In the genomic region with DNA sequence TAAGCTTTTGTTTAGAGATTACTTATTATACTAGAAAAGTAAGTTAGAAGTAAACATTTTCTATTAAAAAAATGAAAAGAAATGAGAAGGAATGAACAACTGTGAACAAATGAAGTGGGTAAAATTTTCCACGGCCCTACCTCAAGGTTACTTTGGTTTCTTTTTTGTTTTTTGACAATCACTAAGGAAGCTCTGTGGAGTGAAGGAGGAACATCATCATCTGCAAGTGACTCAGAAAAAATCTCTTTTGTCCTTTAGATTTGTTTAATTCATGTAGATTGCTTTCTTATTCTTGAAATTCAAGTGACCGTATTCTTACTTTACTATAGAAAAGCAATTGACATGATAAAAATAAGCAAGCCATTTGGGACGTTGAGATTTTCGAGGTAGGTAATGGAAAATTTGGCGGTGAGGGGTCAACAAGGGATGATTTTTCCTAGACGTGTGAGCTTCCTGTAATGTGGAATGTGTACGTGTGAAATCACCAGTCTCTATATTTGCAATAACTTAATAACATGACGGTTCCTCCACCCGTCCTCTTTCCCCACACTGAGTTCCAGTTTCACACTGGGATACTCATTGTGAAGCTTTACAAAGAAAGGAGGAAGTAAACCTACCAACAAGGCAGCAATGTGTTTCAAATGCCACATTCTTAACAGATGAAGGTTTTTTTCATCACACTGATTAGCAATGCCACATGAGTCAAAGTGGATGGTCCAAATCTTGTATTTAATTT, we compare ENCODE assay signal across 9 cellular contexts.
A peak's percentile ranks its signal among the peaks of the same experiment; 100 is the strongest.
DNase-seq lines count a peak whose midpoint lies in the region; ATAC-seq and TF ChIP-seq lines count a peak whose summit lies in the region.
"Had no signal": no experiment of that assay in that cellular context is flagged by ENCODE, and none has a peak within 500 bp of the region (broad histone marks: within the 10 kb centered on the region; RNA-seq: fewer than 3 reads in every experiment).

No MANE protein-coding gene starts in this region.

- ATAC-seq in GM19468 (IDR thresholded peaks at IDR 0.05; ENCODE audit: extremely low read depth, unreplicated experiment) (peak; percentile 44), HG03457 (IDR thresholded peaks at IDR 0.05; ENCODE audit: unreplicated experiment) (peak; percentile 73)

- peak; percentile 37 for DNase-seq in GM12864 (ENCODE audit: low read depth)
- DNase-seq in osteoblast (ENCODE audit: insufficient read length, low spot score, missing footprints): no peak
- DNase-seq in HK-2 (ENCODE audit: unreplicated experiment): no peak
- no peak for DNase-seq in T1000 (lab: John Stamatoyannopoulos, UW)
- DNase-seq in NCI-H748 (lab: John Stamatoyannopoulos, UW; ENCODE audit: unreplicated experiment): no peak

- no peaks in the 10 kb centered on the region for H3K27me3 Mint-ChIP-seq in activated naive CD8-positive, alpha-beta T cell

- H3K4me3 ChIP-seq in GM12864 (ENCODE audit: low read depth, low read length): no peak overlapping the region
- H3K4me3 ChIP-seq in osteoblast (ENCODE audit: insufficient read depth, low read length): no peak overlapping the region
- H3K4me3 ChIP-seq: SK-N-MC had no signal

- no peaks in the 10 kb centered on the region for H3K4me1 ChIP-seq in osteoblast (ENCODE audit: insufficient read depth, low read length)

- no peaks in the 10 kb centered on the region for H3K9me3 Mint-ChIP-seq in activated naive CD8-positive, alpha-beta T cell (ENCODE audit: low read depth)

- no peaks in the 10 kb centered on the region for H3K27me3 ChIP-seq in osteoblast (ENCODE audit: insufficient read depth, low read length)

- H3K27ac Mint-ChIP-seq in activated naive CD8-positive, alpha-beta T cell: no peak overlapping the region

- H3K9me3 ChIP-seq in osteoblast (ENCODE audit: low read depth, low read length): no peaks in the 10 kb centered on the region

- H3K79me2 ChIP-seq in osteoblast (ENCODE audit: insufficient read depth, low read length): no peaks in the 10 kb centered on the region

- no peak overlapping the region for H3K27ac ChIP-seq in osteoblast (ENCODE audit: low read depth, low read length)
- H3K27ac ChIP-seq: SK-N-MC had no signal

- H2AFZ ChIP-seq in osteoblast (ENCODE audit: low read length): no peak overlapping the region

- no peaks in the 10 kb centered on the region for H3K36me3 Mint-ChIP-seq in activated naive CD8-positive, alpha-beta T cell

- H3K4me1 Mint-ChIP-seq in activated naive CD8-positive, alpha-beta T cell (ENCODE audit: low read depth): peaks cover 30% of the 10 kb centered on the region

- no peaks in the 10 kb centered on the region for H3K36me3 ChIP-seq in osteoblast (ENCODE audit: insufficient read depth, low read length)

- no peaks in the 10 kb centered on the region for H4K20me1 ChIP-seq in osteoblast (ENCODE audit: insufficient read depth, low read length)

- TF ChIP-seq CTCF in GM12864 (IDR thresholded peaks at IDR 0.05; ENCODE audit: low read depth, low read length, missing control alignments) (no peak), osteoblast (IDR thresholded peaks at IDR 0.05; ENCODE audit: extremely low read depth, low read depth, low read length) (no peak)

- no peak overlapping the region for H3K4me2 ChIP-seq in osteoblast (ENCODE audit: insufficient read depth, low read length)

- peak overlapping the region; percentile 4 for H3K4me3 Mint-ChIP-seq in activated naive CD8-positive, alpha-beta T cell
